In genomic region chr1:117650840-117651568, GRCh38 we compare ENCODE assay signal across 18 cellular contexts. TPM values are rescaled to one million over a fixed set of nuclear protein-coding genes. Genes with fewer than 3 reads are reported as not detected.
A peak's percentile ranks its signal among the peaks of the same experiment; 100 is the strongest.
DNase-seq lines count a peak whose midpoint lies in the region; ATAC-seq and TF ChIP-seq lines count a peak whose summit lies in the region.
"Had no signal": no experiment of that assay in that cellular context is flagged by ENCODE, and none has a peak within 500 bp of the region (broad histone marks: within the 10 kb centered on the region; RNA-seq: fewer than 3 reads in every experiment).

No MANE protein-coding gene starts in this region.

- H3K4me2 ChIP-seq in mesenchymal stem cell (ENCODE audit: low read length, poor library complexity, severe bottlenecking) = no peak overlapping the region

- TF ChIP-seq CTCF in gastroesophageal sphincter (IDR thresholded peaks at IDR 0.05) (no peak), dorsolateral prefrontal cortex (IDR thresholded peaks at IDR 0.05 in 54 of 56, conservative IDR thresholded peaks at IDR 0.05 in 2 of 56; ENCODE audit: low read depth in 1 of 56, partially characterized antibody in 56 of 56) (no peak)

- no peaks in the 10 kb centered on the region for H3K36me3 Mint-ChIP-seq in T-helper 2 cell treated with Interferon-gamma antibody and Interleukin-4, amounts not matched to agents 5 μg/mL and 100 μg/mL, for 36 hours (ENCODE audit: low read depth)
- no peaks in the 10 kb centered on the region for H3K36me3 Mint-ChIP-seq in T-cell

- H3K27ac ChIP-seq in mesenchymal stem cell (ENCODE audit: low read length, poor library complexity, severe bottlenecking) = no peak overlapping the region
- no peak overlapping the region for H3K27ac ChIP-seq in gastroesophageal sphincter
- H3K27ac ChIP-seq in dorsolateral prefrontal cortex = peak overlapping the region in 1 of 59 donors; percentile 5
- H3K27ac ChIP-seq: C4-2B, GM23248, SJSA1 had no signal

- no peak overlapping the region for H2BK5ac ChIP-seq in mesenchymal stem cell (ENCODE audit: low read depth, low read length, poor library complexity, severe bottlenecking)

- ATAC-seq in T-cell (replicated peaks in 1 of 4) = no peak
- ATAC-seq in gastroesophageal sphincter = no peak

- CTCF ChIA-PET in T-cell (lab: Charles Lee) = interaction anchor here (1.1 to 1.3 kb wide), 2 partner anchors 20 to 32 kb away, joined by 3 read pairs; no protein-coding TSS in a partner anchor

- no peak for DNase-seq in T-helper 2 cell treated with Interferon-gamma antibody and Interleukin-4, amounts not matched to agents 5 μg/mL and 100 μg/mL, for 36 hours (ENCODE audit: low spot score)
- DNase-seq in T-helper 2 cell (no peak), COLO829 (ENCODE audit: low spot score) (peak; percentile 4), T-cell (no peak), mesenchymal stem cell (no peak), dorsolateral prefrontal cortex (no peak), SK-N-DZ (ENCODE audit: low spot score) (no peak)
- DNase-seq: DND-41, GDM1, GM23248, HFFc6, KG1, NCI-H1092 treated with DMSO at 0.1 percent for 48 hours, NCI-H1694 treated with DMSO at 0.1 percent for 48 hours, NCI-H446 had no signal

- no peak overlapping the region for H3K14ac ChIP-seq in mesenchymal stem cell (ENCODE audit: low read length in 2 of 2)

- intact Hi-C loops in dorsolateral prefrontal cortex (cut with DNase I) = no loop called here

- H3K9me3 Mint-ChIP-seq in T-helper 2 cell treated with Interferon-gamma antibody and Interleukin-4, amounts not matched to agents 5 μg/mL and 100 μg/mL, for 36 hours = no peaks in the 10 kb centered on the region
- H3K9me3 Mint-ChIP-seq in T-cell = no peaks in the 10 kb centered on the region
- H3K9me3 Mint-ChIP-seq: HFFc6 had no signal

- POLR2A ChIA-PET in T-cell (lab: Charles Lee) = interaction anchor here in 1 of 2 donors (1.0 kb wide), 1 partner anchor 24 kb away, joined by 3 read pairs; no protein-coding TSS in a partner anchor

- no peak overlapping the region for H2BK120ac ChIP-seq in mesenchymal stem cell (ENCODE audit: low read depth, low read length)

- no peak overlapping the region for H3K4me3 ChIP-seq in mesenchymal stem cell (ENCODE audit: insufficient read depth in 1 of 2, low read depth in 1 of 2, low read length in 2 of 2)
- no peak overlapping the region for H3K4me3 ChIP-seq in gastroesophageal sphincter
- no peak overlapping the region for H3K4me3 ChIP-seq in dorsolateral prefrontal cortex
- H3K4me3 ChIP-seq: GM23248, SJSA1 had no signal

- no peak overlapping the region for H3K9ac ChIP-seq in mesenchymal stem cell (ENCODE audit: low read length)
- H3K9ac ChIP-seq: GM23248 had no signal

- H3K9me3 ChIP-seq in mesenchymal stem cell (ENCODE audit: control insufficient read depth, low read length) (no peaks in the 10 kb centered on the region), gastroesophageal sphincter (no peaks in the 10 kb centered on the region)
- H3K9me3 ChIP-seq: SJSA1 had no signal

- peaks cover 10 to 22% of the 10 kb centered on the region in 2 experiments for H3K27me3 ChIP-seq in mesenchymal stem cell (ENCODE audit: control insufficient read depth in 1 of 2, insufficient read depth in 1 of 2, low read length in 2 of 2)
- no peaks in the 10 kb centered on the region for H3K27me3 ChIP-seq in gastroesophageal sphincter
- H3K27me3 ChIP-seq in dorsolateral prefrontal cortex = no peaks in the 10 kb centered on the region
- H3K27me3 ChIP-seq: SJSA1 had no signal

- H3K27ac Mint-ChIP-seq in T-helper 2 cell treated with Interferon-gamma antibody and Interleukin-4, amounts not matched to agents 5 μg/mL and 100 μg/mL, for 36 hours = peak overlapping the region; percentile 26
- peak overlapping the region; percentile 28 to 74 for H3K27ac Mint-ChIP-seq in T-cell
- H3K27ac Mint-ChIP-seq: HFFc6 had no signal

- TF ChIP-seq POLR2A in gastroesophageal sphincter (IDR thresholded peaks at IDR 0.05) = no peak

- no peak overlapping the region for H3K23ac ChIP-seq in mesenchymal stem cell (ENCODE audit: low read length in 2 of 2)

- no peak overlapping the region for H4K91ac ChIP-seq in mesenchymal stem cell (ENCODE audit: low read length)

- WGBS in mesenchymal stem cell = 87% methylated on average over 6 of the region's 6 CpGs
- 88 to 95% methylated on average over 5 to 6 of the region's 6 CpGs for WGBS in gastroesophageal sphincter (ENCODE audit: low coverage in 1 of 2), 2 donors

- no peaks in the 10 kb centered on the region for H3K36me3 ChIP-seq in mesenchymal stem cell (ENCODE audit: control insufficient read depth in 1 of 2, insufficient read depth in 2 of 2, low read depth in 1 of 2, low read length in 2 of 2)
- H3K36me3 ChIP-seq in gastroesophageal sphincter = no peaks in the 10 kb centered on the region
- H3K36me3 ChIP-seq: SJSA1 had no signal

- H3K18ac ChIP-seq in mesenchymal stem cell (ENCODE audit: low read depth in 1 of 2, low read length in 2 of 2) = peak overlapping the region in 1 of 2 experiments; percentile 30

- TF ChIP-seq EP300 in gastroesophageal sphincter (IDR thresholded peaks at IDR 0.05) = no peak

- no peak overlapping the region for H3K4me3 Mint-ChIP-seq in T-helper 2 cell treated with Interferon-gamma antibody and Interleukin-4, amounts not matched to agents 5 μg/mL and 100 μg/mL, for 36 hours
- no peak overlapping the region for H3K4me3 Mint-ChIP-seq in T-cell
- H3K4me3 Mint-ChIP-seq: HFFc6 had no signal

- H4K8ac ChIP-seq in mesenchymal stem cell (ENCODE audit: low read length) = peak overlapping the region; percentile 19

- H3K4me1 ChIP-seq in mesenchymal stem cell (ENCODE audit: control insufficient read depth, insufficient read depth, low read depth, low read length) (peaks cover 2% of the 10 kb centered on the region), gastroesophageal sphincter (no peaks in the 10 kb centered on the region)
- H3K4me1 ChIP-seq: SJSA1 had no signal

- H3K79me1 ChIP-seq in mesenchymal stem cell (replicated peaks; ENCODE audit: low read length, poor library complexity, severe bottlenecking) = no peaks in the 10 kb centered on the region

- peaks cover 26% of the 10 kb centered on the region for H3K27me3 Mint-ChIP-seq in T-helper 2 cell treated with Interferon-gamma antibody and Interleukin-4, amounts not matched to agents 5 μg/mL and 100 μg/mL, for 36 hours (ENCODE audit: low read depth)
- H3K27me3 Mint-ChIP-seq in T-cell = peaks cover 6 to 16% of the 10 kb centered on the region in 2 donors

- H2BK15ac ChIP-seq in mesenchymal stem cell (ENCODE audit: low read depth, poor library complexity, severe bottlenecking) = no peak overlapping the region

- H2AFZ ChIP-seq in mesenchymal stem cell (ENCODE audit: low read depth, low read length) = no peak overlapping the region
- H2AFZ ChIP-seq: GM23248 had no signal

- H3K4me1 Mint-ChIP-seq in T-helper 2 cell treated with Interferon-gamma antibody and Interleukin-4, amounts not matched to agents 5 μg/mL and 100 μg/mL, for 36 hours (ENCODE audit: low read depth) = peaks cover 54% of the 10 kb centered on the region
- H3K4me1 Mint-ChIP-seq in T-cell = peaks cover 56 to 76% (median 70%) of the 10 kb centered on the region in 3 donors

- H2AK5ac ChIP-seq in mesenchymal stem cell (ENCODE audit: low read length, severe bottlenecking) = no peak overlapping the region

- H3K4ac ChIP-seq in mesenchymal stem cell (ENCODE audit: low read depth in 1 of 2, low read length in 2 of 2) = no peak overlapping the region

- no peak overlapping the region for H2BK12ac ChIP-seq in mesenchymal stem cell (ENCODE audit: low read length in 2 of 2)

RNA-seq across cellular contexts. Expression of gene TENT5C, which starts 45.2 kb away (rescaled TPM):
- total RNA-seq in T-cell = 100 to 1,000 TPM in 1 of 5 donors, 10 to 100 TPM in 2, 1 to 10 TPM in 2; 7.6 to 133 (median 11.2) TPM
- 1.3 TPM for polyA plus RNA-seq in mesenchymal stem cell (2013, experiment 1 of 2)
- 1.3 TPM for polyA plus RNA-seq in mesenchymal stem cell (2013, experiment 2 of 2)
- 1 to 10 TPM; 1.5 to 6.1 (median 3.2) TPM for total RNA-seq in gastroesophageal sphincter
- 1 to 10 TPM in 68 of 120 experiments, under 1 TPM in 52; 0.36 to 7.0 (median 1.1) TPM for total RNA-seq in dorsolateral prefrontal cortex
- polyA plus RNA-seq in SK-N-DZ (2014; cell fraction: cytosol; rRNA removed) = not detected in 2 replicates
- polyA plus RNA-seq in SK-N-DZ (2014; cell fraction: nucleus; rRNA removed) = not detected in 2 replicates
- total RNA-seq: GM23248 had no signal
